Comparison of ENCODE assay signal across 30 cellular contexts in genomic region chr20:52652271-52652670, GRCh38.
"Had no signal": no experiment of that assay in that cellular context is flagged by ENCODE, and none has a peak within 500 bp of the region (broad histone marks: within the 10 kb centered on the region; RNA-seq: fewer than 3 reads in every experiment).

No MANE protein-coding gene starts in this region.

- H3K27me3 ChIP-seq: body of pancreas, cardiac muscle cell, gastrocnemius medialis, transverse colon, vagina had no signal

- H3K9me3 Mint-ChIP-seq: activated CD4-positive, alpha-beta T cell treated with anti-CD3 and anti-CD28 coated beads, Interleukin-2, amount 10 ng/mL, durations not matched to agents 7 days and 5 days; activated CD8-positive, alpha-beta T cell treated with anti-CD3 and anti-CD28 coated beads for 36 hours; activated naive CD8-positive, alpha-beta T cell treated with anti-CD3 and anti-CD28 coated beads, Interleukin-2, amount 50 U/mL, for 24 hours; endodermal cell; neural crest cell; stimulated activated memory B cell treated with anti-CD40 and anti-IgM and Interleukin-4, amounts not matched to agents 10 μg/mL and 1 μg/mL and 100 μg/mL, for 72 hours had no signal

- H3K27me3 Mint-ChIP-seq: activated CD4-positive, alpha-beta T cell treated with anti-CD3 and anti-CD28 coated beads, Interleukin-2, amount 10 ng/mL, durations not matched to agents 7 days and 5 days; activated CD8-positive, alpha-beta memory T cell treated with anti-CD3 and anti-CD28 coated beads, Interleukin-2, amount 10 ng/mL, durations not matched to agents 7 days and 5 days; activated naive CD8-positive, alpha-beta T cell treated with anti-CD3 and anti-CD28 coated beads, Interleukin-2, amount 50 U/mL, for 24 hours had no signal

- H3K4me3 Mint-ChIP-seq: activated CD4-positive, alpha-beta T cell treated with anti-CD3 and anti-CD28 coated beads, Interleukin-2, amount 10 ng/mL, durations not matched to agents 7 days and 5 days; activated CD8-positive, alpha-beta memory T cell treated with anti-CD3 and anti-CD28 coated beads, Interleukin-2, amount 10 ng/mL, durations not matched to agents 7 days and 5 days; activated CD8-positive, alpha-beta T cell treated with anti-CD3 and anti-CD28 coated beads for 36 hours; activated naive CD8-positive, alpha-beta T cell treated with anti-CD3 and anti-CD28 coated beads, Interleukin-2, amount 50 U/mL, for 24 hours; activated T-helper 1 cell treated with anti-CD3 and anti-CD28 coated beads, Interleukin-12 subunit alpha, Interleukin-12 subunit beta, Interleukin-2, Interleukin-4 antibody, amounts not matched to agents 30 ng/mL and 10 ng/mL and 1 ng/mL, durations not matched to agents 14 hours and 24 hours and 36 hours; endodermal cell; naive B cell; neural crest cell; stimulated activated memory B cell treated with anti-CD40 and anti-IgM and Interleukin-4, amounts not matched to agents 10 μg/mL and 1 μg/mL and 100 μg/mL, for 72 hours had no signal

- DNase-seq: activated CD4-positive, alpha-beta T cell treated with anti-CD3 and anti-CD28 coated beads, Interleukin-2, amount 10 ng/mL, durations not matched to agents 7 days and 5 days; activated CD4-positive, CD25-positive, alpha-beta regulatory T cell treated with anti-CD3 and anti-CD28 coated beads, Interleukin-2, amount 50 U/mL, for 72 hours; activated CD8-positive, alpha-beta memory T cell treated with anti-CD3 and anti-CD28 coated beads, Interleukin-2, amount 10 ng/mL, durations not matched to agents 7 days and 5 days; activated CD8-positive, alpha-beta T cell treated with anti-CD3 and anti-CD28 coated beads for 36 hours; activated gamma-delta T cell; activated naive CD4-positive, alpha-beta T cell treated with anti-CD3 and anti-CD28 coated beads, Interleukin-2, amount 50 U/mL, for 16 hours; activated naive CD8-positive, alpha-beta T cell treated with anti-CD3 and anti-CD28 coated beads, Interleukin-2, amount 50 U/mL, for 24 hours; activated T-cell treated with anti-CD3 and anti-CD28 coated beads for 4 hours; anterior cingulate cortex; body of pancreas; cortex of kidney; endodermal cell; esophagus squamous epithelium; gastrocnemius medialis; head of caudate nucleus; islet precursor cell; left cardiac atrium; mesenchymal stem cell; naive B cell; posterior cingulate gyrus; small intestine; stimulated activated CD4-positive, alpha-beta T cell treated with anti-CD3 and anti-CD28 coated beads, Interleukin-2, amount 100 ng/mL, for 24 hours; transverse colon had no signal

- H3K4me1 ChIP-seq: body of pancreas, esophagus squamous epithelium, gastrocnemius medialis, transverse colon, vagina had no signal

- H3K9me3 ChIP-seq: body of pancreas, esophagus squamous epithelium, gastrocnemius medialis, transverse colon, vagina had no signal

- H3K36me3 ChIP-seq: cardiac muscle cell, esophagus squamous epithelium, gastrocnemius medialis, transverse colon, vagina had no signal

- H3K4me3 ChIP-seq: body of pancreas, cardiac muscle cell, esophagus squamous epithelium, gastrocnemius medialis, transverse colon, vagina had no signal

- H3K4me1 Mint-ChIP-seq: activated CD4-positive, alpha-beta T cell treated with anti-CD3 and anti-CD28 coated beads, Interleukin-2, amount 10 ng/mL, durations not matched to agents 7 days and 5 days; activated CD8-positive, alpha-beta memory T cell treated with anti-CD3 and anti-CD28 coated beads, Interleukin-2, amount 10 ng/mL, durations not matched to agents 7 days and 5 days; activated naive CD8-positive, alpha-beta T cell treated with anti-CD3 and anti-CD28 coated beads, Interleukin-2, amount 50 U/mL, for 24 hours; endodermal cell; naive B cell; neural crest cell; stimulated activated memory B cell treated with anti-CD40 and anti-IgM and Interleukin-4, amounts not matched to agents 10 μg/mL and 1 μg/mL and 100 μg/mL, for 72 hours had no signal

- ATAC-seq: activated CD8-positive, alpha-beta memory T cell treated with anti-CD3 and anti-CD28 coated beads, Interleukin-2, amount 10 ng/mL, durations not matched to agents 7 days and 5 days; activated CD8-positive, alpha-beta T cell treated with anti-CD3 and anti-CD28 coated beads for 36 hours; activated naive CD8-positive, alpha-beta T cell treated with anti-CD3 and anti-CD28 coated beads, Interleukin-2, amount 50 U/mL, for 24 hours; body of pancreas; gastrocnemius medialis; left cardiac atrium; sciatic nerve; stimulated activated memory B cell treated with anti-CD40 and anti-IgM and Interleukin-4, amounts not matched to agents 10 μg/mL and 1 μg/mL and 100 μg/mL, for 72 hours had no signal

- H3K27ac ChIP-seq: body of pancreas, cardiac muscle cell, esophagus squamous epithelium, gastrocnemius medialis, transverse colon, vagina, VCaP had no signal

- H3K27ac Mint-ChIP-seq: activated CD4-positive, alpha-beta T cell treated with anti-CD3 and anti-CD28 coated beads, Interleukin-2, amount 10 ng/mL, durations not matched to agents 7 days and 5 days; activated CD8-positive, alpha-beta memory T cell treated with anti-CD3 and anti-CD28 coated beads, Interleukin-2, amount 10 ng/mL, durations not matched to agents 7 days and 5 days; activated CD8-positive, alpha-beta T cell treated with anti-CD3 and anti-CD28 coated beads for 36 hours; activated naive CD8-positive, alpha-beta T cell treated with anti-CD3 and anti-CD28 coated beads, Interleukin-2, amount 50 U/mL, for 24 hours; activated T-helper 1 cell treated with anti-CD3 and anti-CD28 coated beads, Interleukin-12 subunit alpha, Interleukin-12 subunit beta, Interleukin-2, Interleukin-4 antibody, amounts not matched to agents 30 ng/mL and 10 ng/mL and 1 ng/mL, durations not matched to agents 14 hours and 24 hours and 36 hours; endodermal cell; naive B cell; stimulated activated memory B cell treated with anti-CD40 and anti-IgM and Interleukin-4, amounts not matched to agents 10 μg/mL and 1 μg/mL and 100 μg/mL, for 72 hours had no signal

- H3K36me3 Mint-ChIP-seq: activated CD8-positive, alpha-beta memory T cell treated with anti-CD3 and anti-CD28 coated beads, Interleukin-2, amount 10 ng/mL, durations not matched to agents 7 days and 5 days; naive B cell; stimulated activated memory B cell treated with anti-CD40 and anti-IgM and Interleukin-4, amounts not matched to agents 10 μg/mL and 1 μg/mL and 100 μg/mL, for 72 hours had no signal
